Comparison of ENCODE assay signal across 8 cellular contexts in genomic region chr11:5690216-5690615, GRCh38. TPM values are rescaled to one million over a fixed set of nuclear protein-coding genes. Genes with fewer than 3 reads are reported as not detected.
DNase-seq lines count a peak whose midpoint lies in the region; ATAC-seq, FAIRE-seq and TF ChIP-seq lines count a peak whose summit lies in the region.

No MANE protein-coding gene starts in this region.

- peak overlapping the region; percentile 83 for H3K9ac ChIP-seq in astrocyte (ENCODE audit: low read length)

- POLR2A ChIA-PET in activated CD4-positive, alpha-beta T cell treated with anti-CD3 and anti-CD28 coated beads for 36 hours (lab: Charles Lee), result interaction anchor here (0.6 kb wide), 1 partner anchor 18 kb away, joined by 6 read pairs; no protein-coding TSS in a partner anchor

- no peak for TF ChIP-seq CTCF in astrocyte (IDR thresholded peaks at IDR 0.05; ENCODE audit: insufficient read depth, low read depth, low read length)

- under 1% methylated on average over 5 of the region's 5 CpGs for WGBS in thymus

- peak overlapping the region; percentile 94 for H3K27ac Mint-ChIP-seq in activated CD4-positive, alpha-beta T cell treated with anti-CD3 and anti-CD28 coated beads for 36 hours
- H3K27ac Mint-ChIP-seq in astrocyte (ENCODE audit: unreplicated experiment), result peak overlapping the region; percentile 98

- ATAC-seq in activated CD4-positive, alpha-beta T cell treated with anti-CD3 and anti-CD28 coated beads for 36 hours, result no peak

- peak overlapping the region; percentile 77 for H3K4me3 Mint-ChIP-seq in activated CD4-positive, alpha-beta T cell treated with anti-CD3 and anti-CD28 coated beads for 36 hours
- H3K4me3 Mint-ChIP-seq in astrocyte (ENCODE audit: unreplicated experiment), result peak overlapping the region; percentile 90

- intact Hi-C loops in activated CD4-positive, alpha-beta T cell treated with anti-CD3 and anti-CD28 coated beads for 36 hours (cut with DNase I, micrococcal nuclease), result loop anchor here (5.0 kb wide), 3 partner anchors 48 to 792 kb away; partner anchors contain the start of genes APBB1 (in 1 of the 2), ARFIP2 (in 1 of the 2) and TIMM10B (in 1 of the 2)

- H2AFZ ChIP-seq in astrocyte (ENCODE audit: low read depth, low read length), result peak overlapping the region; percentile 50

- H3K27me3 Mint-ChIP-seq in activated CD4-positive, alpha-beta T cell treated with anti-CD3 and anti-CD28 coated beads for 36 hours, result no peaks in the 10 kb centered on the region
- no peaks in the 10 kb centered on the region for H3K27me3 Mint-ChIP-seq in astrocyte (ENCODE audit: low read depth, unreplicated experiment)

- peaks cover 18% of the 10 kb centered on the region for H3K4me1 ChIP-seq in astrocyte (ENCODE audit: insufficient read depth, low read length)
- H3K4me1 ChIP-seq in thymus (ENCODE audit: control insufficient read depth, insufficient read depth, low read length), result peaks cover 4% of the 10 kb centered on the region

- H3K9me3 Mint-ChIP-seq in activated CD4-positive, alpha-beta T cell treated with anti-CD3 and anti-CD28 coated beads for 36 hours (ENCODE audit: low read depth), result no peaks in the 10 kb centered on the region
- peaks cover 2% of the 10 kb centered on the region for H3K9me3 Mint-ChIP-seq in astrocyte (ENCODE audit: unreplicated experiment)

- H3K36me3 Mint-ChIP-seq in activated CD4-positive, alpha-beta T cell treated with anti-CD3 and anti-CD28 coated beads for 36 hours (ENCODE audit: low read depth), result peaks cover 17% of the 10 kb centered on the region
- H3K36me3 Mint-ChIP-seq in astrocyte (ENCODE audit: low read depth, unreplicated experiment), result peaks cover 11% of the 10 kb centered on the region

- DNase-seq in activated CD4-positive, alpha-beta T cell treated with anti-CD3 and anti-CD28 coated beads for 36 hours, result no peak
- DNase-seq in activated CD4-positive, alpha-beta T cell treated with anti-CD3 and anti-CD28 coated beads for 4 hours, result no peak
- DNase-seq in astrocyte (ENCODE audit: low read depth), result peak; percentile 28
- DNase-seq in kidney tubule cell (ENCODE audit: low spot score), result peak; percentile 17
- DNase-seq in NCI-H1930 (lab: John Stamatoyannopoulos, UW), result no peak
- no peak for DNase-seq in NCI-H345 treated with DMSO at 0.1 percent for 48 hours (lab: John Stamatoyannopoulos, UW; ENCODE audit: unreplicated experiment)
- DNase-seq in Kasumi-1 (lab: John Stamatoyannopoulos, UW), result no peak

- H3K36me3 ChIP-seq in astrocyte (ENCODE audit: insufficient read depth, low read length) (no peaks in the 10 kb centered on the region), thymus (ENCODE audit: control insufficient read depth, insufficient read depth) (no peaks in the 10 kb centered on the region)

- no peaks in the 10 kb centered on the region for H3K9me3 ChIP-seq in astrocyte (ENCODE audit: insufficient read depth, low read depth, low read length)
- no peaks in the 10 kb centered on the region for H3K9me3 ChIP-seq in thymus (ENCODE audit: control insufficient read depth)

- no peaks in the 10 kb centered on the region for H4K20me1 ChIP-seq in astrocyte (ENCODE audit: insufficient read depth, low read length)

- H3K27ac ChIP-seq in astrocyte (ENCODE audit: low read depth, low read length), result peak overlapping the region; percentile 83
- peak overlapping the region; percentile 98 for H3K27ac ChIP-seq in thymus (ENCODE audit: low read depth)

- CTCF ChIA-PET in activated CD4-positive, alpha-beta T cell treated with anti-CD3 and anti-CD28 coated beads for 36 hours (lab: Charles Lee), result interaction anchor here (0.6 to 1.6 kb wide), 6 partner anchors 11 to 92 kb away, joined by 3 to 5 read pairs (median 4); no protein-coding TSS in a partner anchor

- peaks cover 55% of the 10 kb centered on the region for H3K4me1 Mint-ChIP-seq in activated CD4-positive, alpha-beta T cell treated with anti-CD3 and anti-CD28 coated beads for 36 hours
- peaks cover 26% of the 10 kb centered on the region for H3K4me1 Mint-ChIP-seq in astrocyte (ENCODE audit: low read depth, unreplicated experiment)

- peak; percentile 13 for FAIRE-seq in astrocyte (lab: Jason Lieb, UNC)

- peak overlapping the region; percentile 58 for H3K4me3 ChIP-seq in astrocyte (ENCODE audit: insufficient read depth, low read depth, low read length)
- H3K4me3 ChIP-seq in thymus (ENCODE audit: low read length), result peak overlapping the region; percentile 81

- no peaks in the 10 kb centered on the region for H3K27me3 ChIP-seq in astrocyte (ENCODE audit: insufficient read depth, low read length)
- H3K27me3 ChIP-seq in thymus (ENCODE audit: control insufficient read depth, insufficient read depth), result no peaks in the 10 kb centered on the region

- peaks cover 13% of the 10 kb centered on the region for H3K79me2 ChIP-seq in astrocyte (ENCODE audit: insufficient read depth, low read length)

- H3K4me2 ChIP-seq in astrocyte (ENCODE audit: low read length), result peak overlapping the region; percentile 84

RNA-seq across cellular contexts. Expression of gene TRIM22, which starts 0.6 kb away (rescaled TPM):
- total RNA-seq in activated CD4-positive, alpha-beta T cell treated with anti-CD3 and anti-CD28 coated beads for 36 hours, result 100 to 1,000 TPM in 1 of 2 experiments, 10 to 100 TPM in 1; 73.4 to 101 TPM
- 167 and 205 TPM in 2 replicates for total RNA-seq in astrocyte
- 144 TPM for polyA plus RNA-seq in thymus

RNA-seq across cellular contexts. Expression of gene TRIM5, which starts 5.3 kb away (rescaled TPM):
- total RNA-seq in activated CD4-positive, alpha-beta T cell treated with anti-CD3 and anti-CD28 coated beads for 36 hours, result 10 to 100 TPM; 16.4 to 17.9 TPM
- total RNA-seq in astrocyte, result 45.3 and 55.6 TPM in 2 replicates
- 12.2 TPM for polyA plus RNA-seq in thymus

RNA-seq across cellular contexts. Expression of gene OR56B1, which starts 46.0 kb away (rescaled TPM):
- total RNA-seq in activated CD4-positive, alpha-beta T cell treated with anti-CD3 and anti-CD28 coated beads for 36 hours, result under 1 TPM; 0.14 to 0.16 TPM
- not detected in 2 replicates for total RNA-seq in astrocyte
- 0.11 TPM for polyA plus RNA-seq in thymus

Comparison
In these comparisons a context has a peak if more than half of its experiments do, and no peak if none do; other contexts are left out.
1. DNase-seq: peak in astrocyte (single experiment) and kidney tubule cell (single experiment); none in activated CD4-positive, alpha-beta T cell treated with anti-CD3 and anti-CD28 coated beads for 36 hours (single experiment), activated CD4-positive, alpha-beta T cell treated with anti-CD3 and anti-CD28 coated beads for 4 hours (0 of 2), NCI-H1930 (0 of 2), NCI-H345 treated with DMSO at 0.1 percent for 48 hours (single experiment) and Kasumi-1 (0 of 2).